12 cellular contexts compared by ENCODE assay signal in the genomic region with DNA sequence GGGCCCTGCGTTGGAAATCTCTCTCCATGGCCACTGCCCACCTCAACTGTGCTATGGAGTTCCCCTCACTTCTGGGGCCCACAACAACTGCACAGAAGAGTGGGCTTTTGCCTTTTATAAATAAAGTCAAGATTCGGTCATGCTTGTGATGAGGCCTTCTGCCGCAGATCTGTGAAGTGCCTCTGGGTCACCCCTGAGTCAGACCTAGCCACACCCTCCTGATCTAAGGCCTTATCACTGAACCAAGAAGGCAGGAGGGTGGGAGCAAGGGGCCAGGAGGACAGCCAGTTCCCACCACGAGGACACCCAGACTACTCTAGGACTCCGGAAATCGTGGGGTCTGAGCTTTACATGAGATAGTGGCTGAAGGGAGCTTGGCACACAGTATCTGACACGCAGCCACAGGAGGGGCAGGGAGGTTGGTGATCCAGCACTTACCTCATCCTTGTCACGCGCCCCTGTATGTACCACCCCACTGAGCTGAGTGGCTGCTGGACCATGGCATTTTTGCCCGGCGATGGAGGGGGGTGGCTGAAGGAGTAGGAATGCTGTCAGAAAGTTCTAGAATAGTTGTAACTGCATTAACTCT.
DNase-seq lines count a peak whose midpoint lies in the region; ATAC-seq and TF ChIP-seq lines count a peak whose summit lies in the region.
"Had no signal": no experiment of that assay in that cellular context is flagged by ENCODE, and none has a peak within 500 bp of the region (broad histone marks: within the 10 kb centered on the region; RNA-seq: fewer than 3 reads in every experiment).

No MANE protein-coding gene starts in this region.

- H3K27me3 Mint-ChIP-seq in activated T-cell treated with anti-CD3 and anti-CD28 coated beads, Interleukin-2, amount 50 U/mL, for 24 hours = peaks cover 3% of the 10 kb centered on the region
- H3K27me3 Mint-ChIP-seq: activated naive CD8-positive, alpha-beta T cell had no signal

- H3K9me3 Mint-ChIP-seq in activated T-cell treated with anti-CD3 and anti-CD28 coated beads, Interleukin-2, amount 50 U/mL, for 24 hours = no peaks in the 10 kb centered on the region
- no peaks in the 10 kb centered on the region for H3K9me3 Mint-ChIP-seq in stimulated activated effector memory CD8-positive, alpha-beta T cell treated with anti-CD3 and anti-CD28 coated beads, Interleukin-12 subunit alpha, Interleukin-12 subunit beta, amount 100 ng/mL, for 72 hours

- intact Hi-C loops in posterior cingulate gyrus (cut with DNase I) = no loop called here

- H3K36me3 Mint-ChIP-seq in activated T-cell treated with anti-CD3 and anti-CD28 coated beads, Interleukin-2, amount 50 U/mL, for 24 hours (ENCODE audit: low read depth) = no peaks in the 10 kb centered on the region
- H3K36me3 Mint-ChIP-seq in stimulated activated effector memory CD8-positive, alpha-beta T cell treated with anti-CD3 and anti-CD28 coated beads, Interleukin-12 subunit alpha, Interleukin-12 subunit beta, amount 100 ng/mL, for 72 hours = no peaks in the 10 kb centered on the region

- no peak for DNase-seq in activated T-cell treated with anti-CD3 and anti-CD28 coated beads, Interleukin-2, amount 50 U/mL, for 24 hours
- no peak for DNase-seq in activated T-cell treated with anti-CD3 and anti-CD28 coated beads, Interleukin-2, amount 50 U/mL, for 1 hour
- DNase-seq in NCI-H226 (peak; percentile 91), fibroblast of mammary gland (ENCODE audit: low read depth) (peak; percentile 54), posterior cingulate gyrus (no peak), 8988T (no peak)
- DNase-seq in stimulated activated effector memory CD8-positive, alpha-beta T cell treated with anti-CD3 and anti-CD28 coated beads, Interleukin-12 subunit alpha, Interleukin-12 subunit beta, amount 100 ng/mL, for 72 hours (ENCODE audit: low spot score in 2 of 2) = no peak
- no peak for DNase-seq in activated T-cell treated with anti-CD3 and anti-CD28 coated beads, Interleukin-2, amount 50 U/mL, for 48 hours
- DNase-seq: islet precursor cell, retina, WERI-Rb-1 had no signal

- H3K27ac Mint-ChIP-seq in activated T-cell treated with anti-CD3 and anti-CD28 coated beads, Interleukin-2, amount 50 U/mL, for 24 hours = peak overlapping the region; percentile 52
- peak overlapping the region; percentile 23 for H3K27ac Mint-ChIP-seq in stimulated activated effector memory CD8-positive, alpha-beta T cell treated with anti-CD3 and anti-CD28 coated beads, Interleukin-12 subunit alpha, Interleukin-12 subunit beta, amount 100 ng/mL, for 72 hours
- H3K27ac Mint-ChIP-seq: activated naive CD8-positive, alpha-beta T cell had no signal

- ATAC-seq in stimulated activated effector memory CD8-positive, alpha-beta T cell treated with anti-CD3 and anti-CD28 coated beads, Interleukin-12 subunit alpha, Interleukin-12 subunit beta, amount 100 ng/mL, for 72 hours = peak; percentile 61

- no peak overlapping the region for H3K4me3 ChIP-seq in fibroblast of mammary gland (ENCODE audit: control insufficient read depth, low read depth, low read length)

- H3K4me1 Mint-ChIP-seq in activated T-cell treated with anti-CD3 and anti-CD28 coated beads, Interleukin-2, amount 50 U/mL, for 24 hours (ENCODE audit: low read depth) = peaks cover 78% of the 10 kb centered on the region
- H3K4me1 Mint-ChIP-seq in stimulated activated effector memory CD8-positive, alpha-beta T cell treated with anti-CD3 and anti-CD28 coated beads, Interleukin-12 subunit alpha, Interleukin-12 subunit beta, amount 100 ng/mL, for 72 hours = peaks cover 81% of the 10 kb centered on the region

- TF ChIP-seq CTCF in fibroblast of mammary gland (conservative IDR thresholded peaks at IDR 0.05; ENCODE audit: control insufficient read depth, insufficient read depth, low read depth, low read length) = no peak

- no peak overlapping the region for H3K4me3 Mint-ChIP-seq in activated T-cell treated with anti-CD3 and anti-CD28 coated beads, Interleukin-2, amount 50 U/mL, for 24 hours
- H3K4me3 Mint-ChIP-seq in stimulated activated effector memory CD8-positive, alpha-beta T cell treated with anti-CD3 and anti-CD28 coated beads, Interleukin-12 subunit alpha, Interleukin-12 subunit beta, amount 100 ng/mL, for 72 hours = peak overlapping the region; percentile 57
- H3K4me3 Mint-ChIP-seq: activated naive CD8-positive, alpha-beta T cell had no signal

Comparison
In these comparisons a context has a peak if more than half of its experiments do, and no peak if none do; other contexts are left out.
1. DNase-seq: peak in NCI-H226 (single experiment) and fibroblast of mammary gland (single experiment); none in activated T-cell treated with anti-CD3 and anti-CD28 coated beads, Interleukin-2, amount 50 U/mL, for 24 hours (single experiment), activated T-cell treated with anti-CD3 and anti-CD28 coated beads, Interleukin-2, amount 50 U/mL, for 1 hour (single experiment), stimulated activated effector memory CD8-positive, alpha-beta T cell treated with anti-CD3 and anti-CD28 coated beads, Interleukin-12 subunit alpha, Interleukin-12 subunit beta, amount 100 ng/mL, for 72 hours (0 of 2), activated T-cell treated with anti-CD3 and anti-CD28 coated beads, Interleukin-2, amount 50 U/mL, for 48 hours (0 of 2), posterior cingulate gyrus (0 of 10) and 8988T (single experiment).